In genomic region chr2:14903709-14904374, GRCh38 we compare ENCODE assay signal across 7 cellular contexts.
DNase-seq lines count a peak whose midpoint lies in the region; ATAC-seq and TF ChIP-seq lines count a peak whose summit lies in the region.

No MANE protein-coding gene starts in this region.

- TF ChIP-seq CTCF in OCI-LY1 (IDR thresholded peaks at IDR 0.05; ENCODE audit: low read length), result peak; percentile 99
- TF ChIP-seq CTCF in upper lobe of left lung (IDR thresholded peaks at IDR 0.05), result peak in 5 of 6 experiments; percentile 30 to 48 (median 38)

- 50% methylated on average over 15 of the region's 15 CpGs for WGBS in upper lobe of left lung, 2 donors

- H2AFZ ChIP-seq in OCI-LY1 (ENCODE audit: low read length), result no peak overlapping the region

- H4K20me1 ChIP-seq in OCI-LY1 (ENCODE audit: insufficient read depth, low read length), result no peaks in the 10 kb centered on the region

- H3F3A ChIP-seq in OCI-LY1 (ENCODE audit: insufficient read depth, low read length), result no peaks in the 10 kb centered on the region

- ATAC-seq in GM19328 (IDR thresholded peaks at IDR 0.05; ENCODE audit: unreplicated experiment) (peak; percentile 99), HG03139 (IDR thresholded peaks at IDR 0.05; ENCODE audit: unreplicated experiment) (peak; percentile 99), left lobe of liver (peak; percentile 94), upper lobe of left lung (ENCODE audit: low FRiP score in 2 of 2) (peak; percentile 40 to 63)

- no peaks in the 10 kb centered on the region for H3K79me2 ChIP-seq in OCI-LY1 (ENCODE audit: insufficient read depth, low read length)

- H3K9ac ChIP-seq in OCI-LY1 (ENCODE audit: low read length), result no peak overlapping the region

- DNase-seq in ELR (ENCODE audit: low read depth), result peak; percentile 18
- peak; percentile 3 for DNase-seq in activated T-helper 9 cell treated with anti-CD3 and anti-CD28 coated beads, Interleukin-2, amount 50 U/mL, for 16 hours (ENCODE audit: low read depth)
- peak; percentile 49 for DNase-seq in left lobe of liver (ENCODE audit: low spot score)
- peak in 1 of 2 donors; percentile 58 for DNase-seq in upper lobe of left lung

- TF ChIP-seq EP300 in upper lobe of left lung (IDR thresholded peaks at IDR 0.05), result no peak

- no peak overlapping the region for H3K4me3 ChIP-seq in OCI-LY1 (ENCODE audit: low read depth, low read length, poor library complexity, severe bottlenecking)
- no peak overlapping the region for H3K4me3 ChIP-seq in upper lobe of left lung

- H3K4me2 ChIP-seq in OCI-LY1 (ENCODE audit: low read length), result no peak overlapping the region

- H3K27me3 ChIP-seq in OCI-LY1 (ENCODE audit: insufficient read depth, low read length) (no peaks in the 10 kb centered on the region), upper lobe of left lung (no peaks in the 10 kb centered on the region)

- H3K27ac ChIP-seq in OCI-LY1 (ENCODE audit: low read depth, low read length, poor library complexity, severe bottlenecking) (no peak overlapping the region), upper lobe of left lung (no peak overlapping the region)

- no peak for TF ChIP-seq POLR2A in upper lobe of left lung (IDR thresholded peaks at IDR 0.05)

- H3K9me3 ChIP-seq in OCI-LY1 (ENCODE audit: low read length) (no peaks in the 10 kb centered on the region), upper lobe of left lung (no peaks in the 10 kb centered on the region)

- no peaks in the 10 kb centered on the region for H3K36me3 ChIP-seq in OCI-LY1 (ENCODE audit: insufficient read depth, low read length)
- H3K36me3 ChIP-seq in upper lobe of left lung, result no peaks in the 10 kb centered on the region

- no peaks in the 10 kb centered on the region for H3K9me2 ChIP-seq in OCI-LY1 (ENCODE audit: low read depth, low read length)

- H3K4me1 ChIP-seq in OCI-LY1 (ENCODE audit: insufficient read depth, low read length, severe bottlenecking) (no peaks in the 10 kb centered on the region), upper lobe of left lung (no peaks in the 10 kb centered on the region)
